ENCODE assay signal across 9 cellular contexts in the genomic region with DNA sequence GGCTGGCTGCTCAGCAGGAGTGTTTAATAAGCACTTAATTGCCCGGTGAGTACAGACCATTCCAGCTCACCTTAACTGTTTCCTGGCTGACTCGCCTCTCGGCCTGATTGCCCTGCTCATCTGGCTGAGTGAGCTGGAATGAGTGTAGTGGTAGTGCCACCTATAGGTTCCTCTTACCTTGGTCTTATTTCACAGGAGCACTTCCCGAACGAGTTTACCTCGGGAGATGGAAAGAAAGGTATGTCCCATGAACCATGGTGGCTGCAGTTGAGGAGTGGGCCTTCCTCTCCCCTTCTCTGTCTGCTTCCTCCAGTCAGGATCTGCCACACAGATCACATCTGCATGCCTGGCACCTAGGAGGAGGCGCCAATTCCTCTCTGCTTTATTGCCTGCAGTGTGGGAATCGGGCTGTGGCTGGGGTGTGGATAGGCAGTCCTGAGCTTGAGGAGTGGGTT. TPM values are rescaled to one million over a fixed set of nuclear protein-coding genes. Genes with fewer than 3 reads are reported as not detected.
A peak's percentile ranks its signal among the peaks of the same experiment; 100 is the strongest.
DNase-seq lines count a peak whose midpoint lies in the region; ATAC-seq, FAIRE-seq and TF ChIP-seq lines count a peak whose summit lies in the region.
"Had no signal": no experiment of that assay in that cellular context is flagged by ENCODE, and none has a peak within 500 bp of the region (broad histone marks: within the 10 kb centered on the region; RNA-seq: fewer than 3 reads in every experiment).

No MANE protein-coding gene starts in this region.

- peaks cover 4% of the 10 kb centered on the region for H3K4me1 Mint-ChIP-seq in activated naive CD4-positive, alpha-beta T cell treated with anti-CD3 and anti-CD28 coated beads, Interleukin-2, amount 50 U/mL, for 24 hours

- FAIRE-seq in G401.6 (lab: Jason Lieb, UNC): peak; percentile 93

- 0 out of 2 replicates have a peak, but pooled peaks cover 2% of the 10 kb centered on the region for H3K4me1 ChIP-seq in iPS DF 6.9 (ENCODE audit: control insufficient read depth, insufficient read depth, low read length)

- WGBS in iPS DF 6.9 (ENCODE audit: insufficient coverage, insufficient read length): no CpG with 5 or more reads among the region's 8 CpGs

- H3K27ac ChIP-seq in iPS DF 6.9 (ENCODE audit: low read length): no peak overlapping the region

- peak; percentile 84 for DNase-seq in OCI-M1 (lab: John Stamatoyannopoulos, UW)
- peak; percentile 85 for DNase-seq in iPS DF 6.9 (ENCODE audit: low read depth, low spot score)
- peak; percentile 9 for DNase-seq in stimulated activated CD4-positive, alpha-beta T cell treated with anti-CD3 and anti-CD28 coated beads, Interleukin-2, amount 100 ng/mL, for 4 hours (ENCODE audit: low read depth)
- no peak for DNase-seq in mesenteric fat pad (ENCODE audit: low spot score)

- no peaks in the 10 kb centered on the region for H3K27me3 ChIP-seq in iPS DF 6.9 (ENCODE audit: control insufficient read depth, insufficient read depth, low read length)

- peak; percentile 71 for TF ChIP-seq CTCF in LNCAP (IDR thresholded peaks at IDR 0.05)

- H3K9me3 ChIP-seq in iPS DF 6.9 (ENCODE audit: control insufficient read depth, insufficient read depth, low read length): no peaks in the 10 kb centered on the region

- no peak overlapping the region for H3K4me3 ChIP-seq in iPS DF 6.9 (ENCODE audit: low read length)

- ATAC-seq in HG03159 (IDR thresholded peaks at IDR 0.05; ENCODE audit: unreplicated experiment): no peak

- no peaks in the 10 kb centered on the region for H3K27me3 Mint-ChIP-seq in activated naive CD4-positive, alpha-beta T cell treated with anti-CD3 and anti-CD28 coated beads, Interleukin-2, amount 50 U/mL, for 24 hours

- H3K36me3 ChIP-seq in iPS DF 6.9 (ENCODE audit: control insufficient read depth, insufficient read depth, low read length): no peaks in the 10 kb centered on the region

- H3K36me3 Mint-ChIP-seq in activated naive CD4-positive, alpha-beta T cell treated with anti-CD3 and anti-CD28 coated beads, Interleukin-2, amount 50 U/mL, for 24 hours: no peaks in the 10 kb centered on the region

- H3K4me3 Mint-ChIP-seq in activated naive CD4-positive, alpha-beta T cell treated with anti-CD3 and anti-CD28 coated beads, Interleukin-2, amount 50 U/mL, for 24 hours: no peak overlapping the region

- H3K9me3 Mint-ChIP-seq in activated naive CD4-positive, alpha-beta T cell treated with anti-CD3 and anti-CD28 coated beads, Interleukin-2, amount 50 U/mL, for 24 hours: no peaks in the 10 kb centered on the region

- H3K27ac Mint-ChIP-seq in activated naive CD4-positive, alpha-beta T cell treated with anti-CD3 and anti-CD28 coated beads, Interleukin-2, amount 50 U/mL, for 24 hours: peak overlapping the region; percentile 27

RNA-seq across cellular contexts. Expression of gene UPB1, which starts 26.7 kb away (rescaled TPM):
- 0.32 TPM for total RNA-seq in mesenteric fat pad
- total RNA-seq: activated CD8-positive, alpha-beta memory T cell treated with anti-CD3 and anti-CD28 coated beads for 36 hours had no signal

RNA-seq across cellular contexts. Expression of gene GUCD1, which starts 33.1 kb away (rescaled TPM):
- 130 TPM for total RNA-seq in mesenteric fat pad

RNA-seq across cellular contexts. Expression of gene SNRPD3, which starts 34.0 kb away (rescaled TPM):
- 51.5 TPM for total RNA-seq in mesenteric fat pad
